1 cellular context compared by ENCODE assay signal in the genomic region with DNA sequence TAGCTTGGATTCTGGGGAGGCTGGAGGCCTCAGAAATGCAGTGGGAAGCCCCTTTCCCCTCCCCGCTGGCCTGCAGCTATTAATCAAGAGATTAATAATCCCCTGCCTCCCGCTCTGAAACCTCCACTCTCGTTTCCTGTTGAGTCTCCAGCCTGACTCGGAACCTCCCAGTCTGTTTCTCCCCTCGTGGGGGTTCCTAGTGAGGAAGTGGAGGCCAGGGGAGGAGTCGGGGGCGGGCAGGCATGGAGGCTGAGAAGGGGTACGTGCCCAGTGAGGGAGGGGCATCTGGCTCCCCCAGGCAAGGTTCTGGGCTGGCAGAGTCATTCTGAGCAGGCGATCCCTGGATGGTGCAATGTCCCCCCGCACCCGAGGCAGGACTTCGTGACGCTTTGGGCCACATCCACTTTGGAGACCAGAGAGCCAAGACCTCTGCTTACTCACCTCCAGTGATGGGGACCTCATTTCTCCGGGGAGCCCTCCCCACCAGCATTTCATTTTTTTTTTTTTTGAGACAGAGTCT.
TF ChIP-seq lines count a peak whose summit lies in the region.

No MANE protein-coding gene starts in this region.

TF ChIP-seq in WTC11, 78 proteins besides CTCF, POLR2A, EP300 and RAD21 (continued from another document):
- TF ChIP-seq IRF1 (CRISPR knock-in tag; IDR thresholded peaks at IDR 0.05) (no peak), E2F4 (CRISPR knock-in tag; IDR thresholded peaks at IDR 0.05; ENCODE audit: borderline replicate concordance, low read depth) (no peak), ZNF532 (CRISPR knock-in tag; IDR thresholded peaks at IDR 0.05; ENCODE audit: borderline replicate concordance) (no peak), MYBL2 (CRISPR knock-in tag; IDR thresholded peaks at IDR 0.05) (no peak), ZNF219 (CRISPR knock-in tag; IDR thresholded peaks at IDR 0.05; ENCODE audit: borderline replicate concordance) (no peak)
